1 cellular context compared by ENCODE assay signal in the genomic region with DNA sequence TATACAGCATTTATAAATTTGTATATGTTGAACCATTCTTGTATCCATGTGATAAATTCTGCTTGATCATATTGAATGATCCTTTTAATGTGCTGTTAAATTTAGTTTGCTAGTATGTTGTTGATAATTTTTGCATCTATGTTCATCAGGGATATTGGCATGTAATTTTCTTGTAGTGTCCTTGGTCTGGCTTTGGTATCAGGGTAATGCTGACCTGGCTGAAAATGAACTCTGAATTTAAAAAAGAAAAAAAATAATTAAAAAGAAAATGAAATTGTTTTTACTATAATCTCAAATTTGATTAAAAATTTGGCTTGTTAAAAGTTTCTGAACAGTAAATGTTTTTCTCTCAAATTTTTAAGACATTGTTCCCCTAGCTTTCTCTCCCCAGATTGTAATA.
TF ChIP-seq lines count a peak whose summit lies in the region.

No MANE protein-coding gene starts in this region.

TF ChIP-seq in HepG2, 621 proteins besides CTCF, POLR2A, EP300 and RAD21 (continued from another document):
- TF ChIP-seq RERE (CRISPR knock-in tag; IDR thresholded peaks at IDR 0.05; ENCODE audit: low read depth) (no peak), MAFK (conservative IDR thresholded peaks at IDR 0.05 in 1 of 2, IDR thresholded peaks at IDR 0.05 in 1 of 2; ENCODE audit: low read length in 2 of 2) (peak; percentile 67 to 73; a peak in 3 of 4 replicates)
- TF ChIP-seq, protein P1, sequence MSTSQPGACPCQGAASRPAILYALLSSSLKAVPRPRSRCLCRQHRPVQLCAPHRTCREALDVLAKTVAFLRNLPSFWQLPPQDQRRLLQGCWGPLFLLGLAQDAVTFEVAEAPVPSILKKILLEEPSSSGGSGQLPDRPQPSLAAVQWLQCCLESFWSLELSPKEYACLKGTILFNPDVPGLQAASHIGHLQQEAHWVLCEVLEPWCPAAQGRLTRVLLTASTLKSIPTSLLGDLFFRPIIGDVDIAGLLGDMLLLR (CRISPR knock-in tag; IDR thresholded peaks at IDR 0.05), result no peak
